8 cellular contexts compared by ENCODE assay signal in the genomic region with DNA sequence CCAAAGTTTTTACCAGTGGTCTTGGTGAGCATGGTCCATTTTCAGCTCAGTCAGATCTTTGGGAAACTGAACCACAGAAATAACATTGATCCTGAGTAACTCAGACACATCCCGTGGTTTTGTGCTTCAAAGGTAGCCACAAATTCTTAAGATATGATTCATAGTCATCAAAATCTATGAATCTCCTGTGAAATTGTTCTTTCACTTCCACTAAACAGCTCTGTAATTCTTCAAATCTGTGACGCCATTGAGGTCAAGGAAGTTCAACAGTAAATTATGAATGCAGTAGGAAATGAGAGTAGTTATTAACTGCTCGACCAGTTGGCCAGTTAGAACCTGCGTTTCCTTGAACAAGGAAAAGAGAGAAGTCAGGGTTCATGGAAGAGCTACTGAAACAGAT.
DNase-seq lines count a peak whose midpoint lies in the region; ATAC-seq and TF ChIP-seq lines count a peak whose summit lies in the region.

No MANE protein-coding gene starts in this region.

- no peak for TF ChIP-seq POLR2A in stomach (IDR thresholded peaks at IDR 0.05)

- H3K27ac ChIP-seq in stomach, result peak overlapping the region in 3 of 5 donors; percentile 24 to 40 (median 40)

- no peak for TF ChIP-seq CTCF in MCF 10A (IDR thresholded peaks at IDR 0.05; ENCODE audit: unreplicated experiment)
- TF ChIP-seq CTCF in stomach (IDR thresholded peaks at IDR 0.05), result no peak

- peak; percentile 29 to 35 for ATAC-seq in activated T-cell treated with anti-CD3 and anti-CD28 coated beads, Interleukin-2, amount 50 U/mL, for 72 hours (replicated peaks in 1 of 2)

- H3K36me3 Mint-ChIP-seq in activated T-cell treated with anti-CD3 and anti-CD28 coated beads, Interleukin-2, amount 50 U/mL, for 72 hours (ENCODE audit: insufficient read depth in 2 of 2), result peaks cover 6 to 10% of the 10 kb centered on the region in 2 donors
- peaks cover 7% of the 10 kb centered on the region for H3K36me3 Mint-ChIP-seq in MCF 10A (ENCODE audit: insufficient read depth, unreplicated experiment)

- H3K4me1 ChIP-seq in stomach, result peaks cover 17 to 46% (median 26%) of the 10 kb centered on the region in 4 donors

- no peak overlapping the region for H3K4me3 ChIP-seq in stomach

- no peak overlapping the region for H3K4me3 Mint-ChIP-seq in activated T-cell treated with anti-CD3 and anti-CD28 coated beads, Interleukin-2, amount 50 U/mL, for 72 hours
- H3K4me3 Mint-ChIP-seq in MCF 10A (ENCODE audit: unreplicated experiment), result no peak overlapping the region

- CTCF ChIA-PET in MCF 10A (lab: Yijun Ruan, JAX), result interaction anchor here (0.5 to 1.1 kb wide), 5 partner anchors 8 to 148 kb away, joined by 3 to 4 read pairs (median 3); no protein-coding TSS in a partner anchor

- peak overlapping the region; percentile 43 for H3K27ac Mint-ChIP-seq in activated T-cell treated with anti-CD3 and anti-CD28 coated beads, Interleukin-2, amount 50 U/mL, for 72 hours
- peak overlapping the region; percentile 73 for H3K27ac Mint-ChIP-seq in MCF 10A (ENCODE audit: low read depth, unreplicated experiment)

- H3K36me3 ChIP-seq in stomach, result no peaks in the 10 kb centered on the region

- intact Hi-C loops in MCF 10A (cut with micrococcal nuclease) (loop anchor here (5.0 kb wide), 2 partner anchors 140 to 535 kb away; no protein-coding TSS in a partner anchor), stomach (cut with DNase I; ENCODE audit: low total_unique reads) (no loop called here)

- H3K27me3 Mint-ChIP-seq in activated T-cell treated with anti-CD3 and anti-CD28 coated beads, Interleukin-2, amount 50 U/mL, for 72 hours (ENCODE audit: low read depth), result no peaks in the 10 kb centered on the region
- no peaks in the 10 kb centered on the region for H3K27me3 Mint-ChIP-seq in MCF 10A (ENCODE audit: insufficient read depth, unreplicated experiment)

- no peak for DNase-seq in activated T-cell treated with anti-CD3 and anti-CD28 coated beads, Interleukin-2, amount 50 U/mL, for 72 hours
- DNase-seq in activated T-cell treated with anti-CD3 and anti-CD28 coated beads, Interleukin-2, amount 50 U/mL, for 1 hour, result no peak
- DNase-seq in HT-29 (ENCODE audit: low spot score) (peak; percentile 82), MCF 10A (ENCODE audit: unreplicated experiment) (peak; percentile 81), stomach (no peak), AML-193 (lab: John Stamatoyannopoulos, UW) (no peak), NCI-H2227 treated with DMSO at 0.1 percent for 48 hours (lab: John Stamatoyannopoulos, UW) (no peak), NCI-H2196 treated with DMSO at 0.1 percent for 48 hours (lab: John Stamatoyannopoulos, UW; ENCODE audit: unreplicated experiment) (no peak)

- WGBS in stomach, 5 donors, result 20 to 32% (median 27%) methylated on average over 4 of the region's 4 CpGs

- POLR2A ChIA-PET in MCF 10A (lab: Yijun Ruan, JAX), result interaction anchor here (0.7 to 2.5 kb wide), 15 partner anchors 9 to 533 kb away, joined by 3 to 20 read pairs (median 4); no protein-coding TSS in a partner anchor

- H3K4me1 Mint-ChIP-seq in activated T-cell treated with anti-CD3 and anti-CD28 coated beads, Interleukin-2, amount 50 U/mL, for 72 hours (ENCODE audit: low read depth), result peaks cover 31% of the 10 kb centered on the region
- peaks cover 35% of the 10 kb centered on the region for H3K4me1 Mint-ChIP-seq in MCF 10A (ENCODE audit: insufficient read depth, unreplicated experiment)

- no TSS peak for BruUV-seq in MCF 10A (replicated peaks; lab: Mats Ljungman, UMichigan)

- H3K27me3 ChIP-seq in stomach, result no peaks in the 10 kb centered on the region

- peaks cover 4 to 6% of the 10 kb centered on the region in 2 donors for H3K9me3 Mint-ChIP-seq in activated T-cell treated with anti-CD3 and anti-CD28 coated beads, Interleukin-2, amount 50 U/mL, for 72 hours
- no peaks in the 10 kb centered on the region for H3K9me3 Mint-ChIP-seq in MCF 10A (ENCODE audit: unreplicated experiment)

- H3K9me3 ChIP-seq in stomach, result peaks cover 0 to 7% (median 0%) of the 10 kb centered on the region in 4 donors

- TF ChIP-seq EP300 in stomach (IDR thresholded peaks at IDR 0.05), result no peak

Comparison
In these comparisons a context has a peak if more than half of its experiments do, and no peak if none do; other contexts are left out.
1. DNase-seq: peak in HT-29 (single experiment) and MCF 10A (single experiment); none in activated T-cell treated with anti-CD3 and anti-CD28 coated beads, Interleukin-2, amount 50 U/mL, for 72 hours (0 of 2), activated T-cell treated with anti-CD3 and anti-CD28 coated beads, Interleukin-2, amount 50 U/mL, for 1 hour (single experiment), stomach (single experiment), AML-193 (0 of 2), NCI-H2227 treated with DMSO at 0.1 percent for 48 hours (single experiment) and NCI-H2196 treated with DMSO at 0.1 percent for 48 hours (single experiment).